1 cellular context compared by ENCODE assay signal in the genomic region with DNA sequence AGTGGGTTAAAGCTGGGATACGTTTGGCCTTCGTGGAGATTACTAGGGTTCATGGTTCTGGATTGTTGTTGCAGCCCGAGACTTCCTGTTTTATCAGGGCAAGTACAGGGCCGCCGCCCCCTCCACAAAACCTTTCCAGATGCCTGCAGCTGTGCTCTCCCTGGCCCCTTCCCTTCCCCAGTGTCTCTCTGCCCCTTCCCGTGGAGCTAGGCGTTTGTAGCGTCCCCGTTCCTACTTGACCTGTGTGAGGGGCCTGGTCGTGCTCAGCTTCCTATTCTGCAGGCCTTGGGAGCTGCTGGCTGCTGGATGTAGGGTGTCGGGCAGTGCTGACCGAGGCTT.
TF ChIP-seq lines count a peak whose summit lies in the region.

No MANE protein-coding gene starts in this region.

TF ChIP-seq in endothelial cell of umbilical vein, 7 proteins besides CTCF, POLR2A, EP300 and RAD21:
- TF ChIP-seq POLR2AphosphoS5 (IDR thresholded peaks at IDR 0.05; ENCODE audit: insufficient read depth, low read depth, low read length) (no peak), EZH2 (IDR thresholded peaks at IDR 0.05; ENCODE audit: borderline replicate concordance, low read depth, low read length, severe bottlenecking) (no peak), FOS (IDR thresholded peaks at IDR 0.05; ENCODE audit: borderline replicate concordance, insufficient read depth, low read length) (no peak), MYC (IDR thresholded peaks at IDR 0.05; ENCODE audit: low read depth, low read length) (no peak), JUN (IDR thresholded peaks at IDR 0.05; ENCODE audit: borderline replicate concordance, insufficient read depth, insufficient read length, low read depth) (no peak), GATA2 (IDR thresholded peaks at IDR 0.05; ENCODE audit: insufficient read depth, insufficient read length, low read depth, low read length) (no peak)
- TF ChIP-seq, protein P1, sequence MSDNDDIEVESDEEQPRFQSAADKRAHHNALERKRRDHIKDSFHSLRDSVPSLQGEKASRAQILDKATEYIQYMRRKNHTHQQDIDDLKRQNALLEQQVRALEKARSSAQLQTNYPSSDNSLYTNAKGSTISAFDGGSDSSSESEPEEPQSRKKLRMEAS (IDR thresholded peaks at IDR 0.05; ENCODE audit: insufficient read depth, insufficient read length), result no peak
